In genomic region chr6:26532699-26533523, GRCh38 we compare ENCODE assay signal across 8 cellular contexts. TPM values are rescaled to one million over a fixed set of nuclear protein-coding genes. Genes with fewer than 3 reads are reported as not detected.
A peak's percentile ranks its signal among the peaks of the same experiment; 100 is the strongest.
DNase-seq lines count a peak whose midpoint lies in the region; ATAC-seq and TF ChIP-seq lines count a peak whose summit lies in the region.

No MANE protein-coding gene starts in this region.

- peak overlapping the region; percentile 97 to 99 (median 99) for H3K4me3 Mint-ChIP-seq in IgD-negative memory B cell

- H3K36me3 Mint-ChIP-seq in IgD-negative memory B cell: peaks cover 3% of the 10 kb centered on the region

- peaks cover 0 to 3% (median 0%) of the 10 kb centered on the region in 3 donors for H3K9me3 Mint-ChIP-seq in IgD-negative memory B cell

- TF ChIP-seq CTCF in GM10266 (IDR thresholded peaks at IDR 0.05; ENCODE audit: control insufficient read depth, insufficient read depth, low read depth, missing control alignments): no peak
- TF ChIP-seq CTCF in OCI-LY1 (IDR thresholded peaks at IDR 0.05; ENCODE audit: low read length): no peak
- TF ChIP-seq CTCF in mucosa of descending colon (IDR thresholded peaks at IDR 0.05): no peak

- H3F3A ChIP-seq in OCI-LY1 (ENCODE audit: insufficient read depth, low read length): peaks cover 8% of the 10 kb centered on the region; the same call in 1 of the 2 replicates

- peak overlapping the region; percentile 95 for H3K27ac ChIP-seq in OCI-LY1 (ENCODE audit: low read depth, low read length, poor library complexity, severe bottlenecking)
- H3K27ac ChIP-seq in epithelial cell of prostate: no peak overlapping the region

- peaks cover 27 to 39% (median 31%) of the 10 kb centered on the region in 3 donors for H3K4me1 Mint-ChIP-seq in IgD-negative memory B cell

- H3K9me3 ChIP-seq in OCI-LY1 (ENCODE audit: low read length): no peaks in the 10 kb centered on the region
- H3K9me3 ChIP-seq in mucosa of descending colon: no peaks in the 10 kb centered on the region

- peaks cover 49% of the 10 kb centered on the region for H3K4me1 ChIP-seq in OCI-LY1 (ENCODE audit: insufficient read depth, low read length, severe bottlenecking)
- H3K4me1 ChIP-seq in mucosa of descending colon (ENCODE audit: low read depth): peaks cover 4% of the 10 kb centered on the region

- peak overlapping the region; percentile 82 for H3K4me3 ChIP-seq in OCI-LY1 (ENCODE audit: low read depth, low read length, poor library complexity, severe bottlenecking)
- no peak overlapping the region for H3K4me3 ChIP-seq in mucosa of descending colon

- no peaks in the 10 kb centered on the region for H3K27me3 Mint-ChIP-seq in IgD-negative memory B cell

- peak overlapping the region; percentile 98 to 99 (median 99) for H3K27ac Mint-ChIP-seq in IgD-negative memory B cell

- ATAC-seq in mucosa of descending colon (peak; percentile 66), GM21381 (IDR thresholded peaks at IDR 0.05; ENCODE audit: unreplicated experiment) (no peak)

- intact Hi-C loops in mucosa of descending colon (cut with DNase I, micrococcal nuclease): no loop called here

- H3K36me3 ChIP-seq in OCI-LY1 (ENCODE audit: insufficient read depth, low read length): no peaks in the 10 kb centered on the region
- H3K36me3 ChIP-seq in mucosa of descending colon (ENCODE audit: low read depth): no peaks in the 10 kb centered on the region

- peak overlapping the region; percentile 68; the same call in 1 of the 2 replicates for H2AFZ ChIP-seq in OCI-LY1 (ENCODE audit: low read length)

- no peaks in the 10 kb centered on the region for H4K20me1 ChIP-seq in OCI-LY1 (ENCODE audit: insufficient read depth, low read length)

- peak overlapping the region; percentile 88 for H3K9ac ChIP-seq in OCI-LY1 (ENCODE audit: low read length)

- H3K9me2 ChIP-seq in OCI-LY1 (ENCODE audit: low read depth, low read length): no peaks in the 10 kb centered on the region

- no peaks in the 10 kb centered on the region for H3K27me3 ChIP-seq in OCI-LY1 (ENCODE audit: insufficient read depth, low read length)

- peak overlapping the region; percentile 98 for H3K4me2 ChIP-seq in OCI-LY1 (ENCODE audit: low read length)

- peak; percentile 74 for DNase-seq in GM10266 (ENCODE audit: extremely low spot score)
- peak; percentile 92 for DNase-seq in activated T-cell treated with anti-CD3 and anti-CD28 coated beads for 1 hour (ENCODE audit: low read depth)
- peak; percentile 45 for DNase-seq in epithelial cell of prostate (ENCODE audit: low read depth, low spot score)
- peak; percentile 81 to 95 (median 82) for DNase-seq in mucosa of descending colon
- peak; percentile 74 to 94 for DNase-seq in stimulated activated CD8-positive, alpha-beta memory T cell treated with anti-CD3 and anti-CD28 coated beads, Interleukin-2, amount 100 ng/mL, for 48 hours (ENCODE audit: low read depth in 2 of 2)

- no peaks in the 10 kb centered on the region for H3K79me2 ChIP-seq in OCI-LY1 (ENCODE audit: insufficient read depth, low read length)

RNA-seq across cellular contexts. Expression of gene HMGN4, which starts 5.3 kb away (rescaled TPM):
- polyA plus RNA-seq in IgD-negative memory B cell: 120 TPM
- 10 to 100 TPM; 58.6 to 76.0 (median 68.2) TPM for total RNA-seq in mucosa of descending colon

RNA-seq across cellular contexts. Expression of gene BTN1A1, which starts 32.8 kb away (rescaled TPM):
- polyA plus RNA-seq in IgD-negative memory B cell: 3.7 TPM
- total RNA-seq in mucosa of descending colon: not detected
